1 cellular context compared by ENCODE assay signal in genomic region chr10:100562008-100562672, GRCh38.
TF ChIP-seq lines count a peak whose summit lies in the region.

No MANE protein-coding gene starts in this region.

TF ChIP-seq in HepG2, 621 proteins besides CTCF, POLR2A, EP300 and RAD21 (continued from another document and continues in another):
- no peak for TF ChIP-seq ZNF644 (CRISPR knock-in tag; IDR thresholded peaks at IDR 0.05; ENCODE audit: low read depth)
- TF ChIP-seq GMEB2 (CRISPR knock-in tag; IDR thresholded peaks at IDR 0.05; ENCODE audit: low read depth) = no peak
- TF ChIP-seq ZBTB4 (CRISPR knock-in tag; IDR thresholded peaks at IDR 0.05; ENCODE audit: borderline replicate concordance) = 0 out of 2 replicates have a peak, but pooled peaks have one; percentile 58
- no peak for TF ChIP-seq FOXO4 (CRISPR knock-in tag; conservative IDR thresholded peaks at IDR 0.05)
- no peak for TF ChIP-seq ZNF446 (CRISPR knock-in tag; IDR thresholded peaks at IDR 0.05)
- TF ChIP-seq ATF7 (IDR thresholded peaks at IDR 0.05) = no peak
- no peak for TF ChIP-seq ATF7 (CRISPR knock-in tag; IDR thresholded peaks at IDR 0.05)
- TF ChIP-seq TARDBP (CRISPR knock-in tag; IDR thresholded peaks at IDR 0.05) = 0 out of 2 replicates have a peak, but pooled peaks have one; percentile 46
- no peak for TF ChIP-seq LRRFIP1 (CRISPR knock-in tag; conservative IDR thresholded peaks at IDR 0.05)
- no peak for TF ChIP-seq ATF2 (CRISPR knock-in tag; IDR thresholded peaks at IDR 0.05)
- no peak for TF ChIP-seq ETS1 (CRISPR knock-in tag; IDR thresholded peaks at IDR 0.05)
- TF ChIP-seq KDM6A (CRISPR knock-in tag; IDR thresholded peaks at IDR 0.05; ENCODE audit: low read depth) = no peak
- TF ChIP-seq CAMTA2 (CRISPR knock-in tag; IDR thresholded peaks at IDR 0.05; ENCODE audit: borderline replicate concordance) = no peak
- TF ChIP-seq BRD4 (CRISPR knock-in tag; IDR thresholded peaks at IDR 0.05) = no peak
- TF ChIP-seq KDM3A (CRISPR knock-in tag; IDR thresholded peaks at IDR 0.05; ENCODE audit: low read depth) = 0 out of 2 replicates have a peak, but pooled peaks have one; percentile 31
- no peak for TF ChIP-seq SALL2 (CRISPR knock-in tag; IDR thresholded peaks at IDR 0.05)
- TF ChIP-seq ARID2 (CRISPR knock-in tag; IDR thresholded peaks at IDR 0.05; ENCODE audit: borderline replicate concordance) = no peak
- no peak for TF ChIP-seq HMGXB3 (CRISPR knock-in tag; IDR thresholded peaks at IDR 0.05; ENCODE audit: borderline replicate concordance)
- no peak for TF ChIP-seq MYNN (CRISPR knock-in tag; IDR thresholded peaks at IDR 0.05; ENCODE audit: low read depth)
- no peak for TF ChIP-seq RAD51 (IDR thresholded peaks at IDR 0.05; ENCODE audit: borderline replicate concordance)
- TF ChIP-seq GABPB1 (CRISPR knock-in tag; IDR thresholded peaks at IDR 0.05) = peak; percentile 73
- TF ChIP-seq HOMEZ (CRISPR knock-in tag; IDR thresholded peaks at IDR 0.05; ENCODE audit: low read depth) = no peak
- TF ChIP-seq SAFB2 (CRISPR knock-in tag; IDR thresholded peaks at IDR 0.05; ENCODE audit: borderline replicate concordance, low read depth) = no peak
- TF ChIP-seq ZNF431 (CRISPR knock-in tag; IDR thresholded peaks at IDR 0.05; ENCODE audit: borderline replicate concordance, low read depth) = no peak
- no peak for TF ChIP-seq MYC (CRISPR knock-in tag; IDR thresholded peaks at IDR 0.05; ENCODE audit: borderline replicate concordance)
- TF ChIP-seq ZNF607 (CRISPR knock-in tag; IDR thresholded peaks at IDR 0.05; ENCODE audit: borderline replicate concordance) = no peak
- TF ChIP-seq ARNTL (CRISPR knock-in tag; IDR thresholded peaks at IDR 0.05) = no peak
- no peak for TF ChIP-seq SRSF9 (IDR thresholded peaks at IDR 0.05; ENCODE audit: borderline replicate concordance, insufficient read depth, low read depth, low read length, poor library complexity, severe bottlenecking)
- TF ChIP-seq NR0B2 (CRISPR knock-in tag; IDR thresholded peaks at IDR 0.05) = 0 out of 2 replicates have a peak, but pooled peaks have one; percentile 48
- TF ChIP-seq KDM2A (CRISPR knock-in tag; IDR thresholded peaks at IDR 0.05; ENCODE audit: borderline replicate concordance, low read depth) = peak; percentile 97
- no peak for TF ChIP-seq RBM22 (optimal IDR thresholded peaks at IDR 0.05; ENCODE audit: low read length)
- peak; percentile 47; the same call in 1 of the 2 replicates for TF ChIP-seq ZNF574 (CRISPR knock-in tag; IDR thresholded peaks at IDR 0.05)
- TF ChIP-seq XRCC5 (optimal IDR thresholded peaks at IDR 0.05; ENCODE audit: low read length) = peak; percentile 73
- TF ChIP-seq FOSL2 (CRISPR knock-in tag; IDR thresholded peaks at IDR 0.05) = no peak; the same call in 1 of the 2 replicates
- no peak for TF ChIP-seq TAF1 (CRISPR knock-in tag; IDR thresholded peaks at IDR 0.05)
- no peak for TF ChIP-seq BORCS8-MEF2B (CRISPR knock-in tag; IDR thresholded peaks at IDR 0.05)
- no peak for TF ChIP-seq KLF13 (CRISPR knock-in tag; IDR thresholded peaks at IDR 0.05)
- peak; percentile 14; the same call in 1 of the 2 replicates for TF ChIP-seq SAP130 (CRISPR knock-in tag; IDR thresholded peaks at IDR 0.05; ENCODE audit: low read depth)
- no peak for TF ChIP-seq NAIF1 (CRISPR knock-in tag; IDR thresholded peaks at IDR 0.05; ENCODE audit: borderline replicate concordance)
- no peak for TF ChIP-seq PHB2 (IDR thresholded peaks at IDR 0.05; ENCODE audit: partially characterized antibody)
